ENCODE assay signal across 8 cellular contexts in genomic region chr3:127786358-127787070, GRCh38. TPM values are rescaled to one million over a fixed set of nuclear protein-coding genes. Genes with fewer than 3 reads are reported as not detected.
DNase-seq lines count a peak whose midpoint lies in the region; ATAC-seq lines count a peak whose summit lies in the region.

No MANE protein-coding gene starts in this region.

- 69 to 73% methylated on average over 19 of the region's 19 CpGs for WGBS in aorta, 2 donors

- no peak overlapping the region for H3K4me3 ChIP-seq in aorta (ENCODE audit: low read length in 2 of 2)

- ATAC-seq in aorta (ENCODE audit: low FRiP score): peak; percentile 33
- no peak for ATAC-seq in HG03095 (IDR thresholded peaks at IDR 0.05; ENCODE audit: unreplicated experiment)

- intact Hi-C loops in aorta (cut with DNase I): no loop called here

- no peaks in the 10 kb centered on the region for H3K4me1 ChIP-seq in aorta (ENCODE audit: control insufficient read depth in 1 of 2, insufficient read depth in 2 of 2, low read length in 2 of 2)

- H3K27ac ChIP-seq in aorta (ENCODE audit: low read depth in 1 of 2, low read length in 2 of 2): peak overlapping the region in 1 of 2 donors; percentile 12

- H3K36me3 ChIP-seq in aorta (ENCODE audit: control insufficient read depth in 1 of 2, insufficient read depth in 2 of 2, low read length in 1 of 2): no peaks in the 10 kb centered on the region

- DNase-seq in NCI-H146 (lab: John Stamatoyannopoulos, UW) (peak; percentile 55), NCI-H146 treated with DMSO at 0.1 percent for 48 hours (lab: John Stamatoyannopoulos, UW; ENCODE audit: unreplicated experiment) (no peak), cerebellum (ENCODE audit: low spot score) (peak; percentile 93), middle frontal gyrus (ENCODE audit: extremely low spot score, low spot score) (peak; percentile 77), aorta (peak; percentile 75 to 80), activated gamma-delta T cell treated with Interleukin-2 at 50 U/mL for 16 hours (no peak), OCI-M1 (lab: John Stamatoyannopoulos, UW) (no peak)

- H3K27me3 ChIP-seq in aorta (ENCODE audit: control insufficient read depth in 1 of 2, insufficient read depth in 2 of 2, low read length in 1 of 2): no peaks in the 10 kb centered on the region

- no peaks in the 10 kb centered on the region for H3K9me3 ChIP-seq in aorta (ENCODE audit: control insufficient read depth, low read length)

RNA-seq across cellular contexts. Expression of gene MGLL, which starts 35.8 kb away (rescaled TPM):
- total RNA-seq in cerebellum (11.6 TPM), aorta (10 to 100 TPM; 72.6 to 85.3 TPM)
- 10 to 100 TPM; 18.3 to 28.7 TPM for polyA plus RNA-seq in aorta

Comparison
In these comparisons a context has a peak if more than half of its experiments do, and no peak if none do; other contexts are left out.
1. DNase-seq: peak in NCI-H146 (single experiment), cerebellum (single experiment), middle frontal gyrus (single experiment) and aorta (2 of 2); none in NCI-H146 treated with DMSO at 0.1 percent for 48 hours (single experiment), activated gamma-delta T cell treated with Interleukin-2 at 50 U/mL for 16 hours (single experiment) and OCI-M1 (single experiment).